1 cellular context compared by ENCODE assay signal in genomic region chr1:14128096-14128495, GRCh38.
TF ChIP-seq lines count a peak whose summit lies in the region.

No MANE protein-coding gene starts in this region.

TF ChIP-seq in H1, 55 proteins besides CTCF, POLR2A, EP300 and RAD21 (continued from another document):
- TF ChIP-seq CHD7 (IDR thresholded peaks at IDR 0.05; ENCODE audit: insufficient replicate concordance, low read length) (no peak), SIX5 (IDR thresholded peaks at IDR 0.05; ENCODE audit: low read depth, low read length) (no peak), EGR1 (IDR thresholded peaks at IDR 0.05; ENCODE audit: borderline replicate concordance, low read depth, low read length) (no peak), ATF2 (IDR thresholded peaks at IDR 0.05; ENCODE audit: low read length) (no peak)
